17 cellular contexts compared by ENCODE assay signal in genomic region chr2:10367472-10368439, GRCh38.
DNase-seq lines count a peak whose midpoint lies in the region; ATAC-seq, FAIRE-seq and TF ChIP-seq lines count a peak whose summit lies in the region.
"Had no signal": no experiment of that assay in that cellular context is flagged by ENCODE, and none has a peak within 500 bp of the region (broad histone marks: within the 10 kb centered on the region; RNA-seq: fewer than 3 reads in every experiment).

No MANE protein-coding gene starts in this region.

- TF ChIP-seq CTCF in bronchial epithelial cell (IDR thresholded peaks at IDR 0.05; ENCODE audit: insufficient read depth, low read length, severe bottlenecking) (no peak), upper lobe of left lung (IDR thresholded peaks at IDR 0.05) (no peak), colonic mucosa (IDR thresholded peaks at IDR 0.05) (no peak)

- H3K4me1 ChIP-seq in upper lobe of left lung (peaks cover 39 to 76% (median 51%) of the 10 kb centered on the region in 4 donors), colonic mucosa (no peaks in the 10 kb centered on the region)
- H3K4me1 ChIP-seq: HAP-1 had no signal

- TF ChIP-seq EP300 in upper lobe of left lung (IDR thresholded peaks at IDR 0.05) = no peak

- DNase-seq in GM12891 (ENCODE audit: insufficient read length, low spot score) (no peak), bronchial epithelial cell (ENCODE audit: low read depth) (no peak), memory B cell (ENCODE audit: low spot score in 2 of 2) (no peak), upper lobe of left lung (no peak), hypothalamus (lab: John Stamatoyannopoulos, UW) (no peak), NCI-H526 treated with DMSO at 0.1 percent for 48 hours (lab: John Stamatoyannopoulos, UW) (no peak), colonic mucosa (no peak)
- DNase-seq in activated CD8-positive, alpha-beta memory T cell treated with anti-CD3 and anti-CD28 coated beads, Interleukin-2, amount 50 U/mL, for 48 hours = no peak
- DNase-seq: EL, MM.1S, NCI-H1105, NCI-H774 had no signal

- no peaks in the 10 kb centered on the region for H3K9me3 ChIP-seq in upper lobe of left lung
- H3K9me3 ChIP-seq in colonic mucosa = no peaks in the 10 kb centered on the region
- H3K9me3 ChIP-seq: HAP-1 had no signal

- no peaks in the 10 kb centered on the region for H3K9me3 Mint-ChIP-seq in memory B cell

- intact Hi-C loops in colonic mucosa (cut with DNase I) = no loop called here

- H3K36me3 ChIP-seq in bronchial epithelial cell (ENCODE audit: control insufficient read depth, insufficient read depth, low read length) = no peaks in the 10 kb centered on the region
- no peaks in the 10 kb centered on the region for H3K36me3 ChIP-seq in upper lobe of left lung
- no peaks in the 10 kb centered on the region for H3K36me3 ChIP-seq in colonic mucosa
- H3K36me3 ChIP-seq: HAP-1 had no signal

- peaks cover 5% of the 10 kb centered on the region for H3K36me3 Mint-ChIP-seq in memory B cell

- no peak overlapping the region for H3K9ac ChIP-seq in colonic mucosa (ENCODE audit: low read depth in 2 of 2, low read length in 2 of 2)
- H3K9ac ChIP-seq: KMS-11 had no signal

- H3K4me3 Mint-ChIP-seq in memory B cell = no peak overlapping the region

- H3K27ac Mint-ChIP-seq in memory B cell = peak overlapping the region; percentile 38

- H3K27me3 ChIP-seq in bronchial epithelial cell (ENCODE audit: control insufficient read depth, insufficient read depth, low read length) (no peaks in the 10 kb centered on the region), upper lobe of left lung (no peaks in the 10 kb centered on the region), colonic mucosa (no peaks in the 10 kb centered on the region)

- ATAC-seq in memory B cell (ENCODE audit: low read depth) (no peak), upper lobe of left lung (ENCODE audit: low FRiP score in 2 of 2) (no peak)
- ATAC-seq: Right ventricle myocardium inferior had no signal

- peaks cover 34% of the 10 kb centered on the region for H3K4me1 Mint-ChIP-seq in memory B cell

- 86 to 87% methylated on average over 15 to 16 of the region's 16 CpGs for WGBS in upper lobe of left lung, 2 donors

- H3K27ac ChIP-seq in upper lobe of left lung (peak overlapping the region; percentile 61 to 87 (median 78)), colonic mucosa (no peak overlapping the region)
- H3K27ac ChIP-seq: HL-60, KMS-11, SK-N-MC had no signal

- FAIRE-seq in GM12891 (lab: Jason Lieb, UNC) (peak; percentile 88), bronchial epithelial cell (lab: Jason Lieb, UNC) (peak; percentile 97)

- no peak overlapping the region for H3K4me3 ChIP-seq in bronchial epithelial cell (ENCODE audit: low read depth, low read length)
- no peak overlapping the region for H3K4me3 ChIP-seq in upper lobe of left lung
- no peak overlapping the region for H3K4me3 ChIP-seq in colonic mucosa
- H3K4me3 ChIP-seq: HAP-1, SK-N-MC had no signal

- no peak for TF ChIP-seq POLR2A in GM12891 (IDR thresholded peaks at IDR 0.05; ENCODE audit: low read depth, low read length)
- TF ChIP-seq POLR2A in upper lobe of left lung (IDR thresholded peaks at IDR 0.05) = no peak

- no peaks in the 10 kb centered on the region for H3K27me3 Mint-ChIP-seq in memory B cell

TF ChIP-seq in GM12891, 5 proteins besides CTCF, POLR2A, EP300 and RAD21:
- TF ChIP-seq SPI1 (IDR thresholded peaks at IDR 0.05; ENCODE audit: low read depth, low read length) (no peak), PAX5 (IDR thresholded peaks at IDR 0.05; ENCODE audit: insufficient read depth, low read length, severe bottlenecking) (no peak), TAF1 (IDR thresholded peaks at IDR 0.05; ENCODE audit: low read depth, low read length) (no peak), POLR2AphosphoS5 (IDR thresholded peaks at IDR 0.05; ENCODE audit: low read depth, low read length) (no peak), POU2F2 (IDR thresholded peaks at IDR 0.05; ENCODE audit: low read depth, low read length) (no peak)
TF ChIP-seq in GM12891: peak in this region for 0.
